In the genomic region with DNA sequence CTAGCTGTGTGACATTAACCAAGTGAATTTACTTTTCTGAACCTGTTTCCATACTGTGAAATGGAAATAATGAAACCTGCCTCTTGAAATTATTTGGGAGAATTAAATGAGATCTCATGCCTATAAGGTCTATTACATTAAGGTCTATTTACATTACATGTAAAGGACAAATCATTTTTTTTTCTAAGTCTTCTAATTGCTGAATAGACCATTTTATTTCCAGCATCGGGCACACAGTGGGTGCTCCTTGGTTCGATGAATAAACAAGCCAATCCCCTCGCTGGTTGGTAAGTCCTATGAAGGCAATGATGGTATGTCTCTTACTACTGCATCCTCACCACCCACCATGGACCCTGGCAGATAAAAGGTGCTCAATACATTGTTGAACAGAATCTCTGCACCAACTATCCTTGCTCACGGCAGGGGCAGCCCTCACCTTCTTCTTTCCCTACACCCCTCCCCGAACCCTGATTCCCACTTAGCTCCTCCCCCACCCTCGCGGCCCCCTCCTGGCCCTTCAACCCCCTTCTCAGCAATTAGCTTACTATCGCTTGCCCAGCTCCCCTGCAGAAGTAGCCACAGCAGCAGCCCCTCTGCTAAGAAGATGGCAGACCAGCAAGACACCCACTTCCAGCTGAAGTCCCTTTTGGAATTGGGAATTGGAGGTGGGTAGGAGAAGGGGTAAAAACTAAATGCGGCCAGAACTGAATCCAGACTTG, we compare ENCODE assay signal across 9 cellular contexts. TPM values are rescaled to one million over a fixed set of nuclear protein-coding genes. Genes with fewer than 3 reads are reported as not detected.
DNase-seq lines count a peak whose midpoint lies in the region; ATAC-seq and TF ChIP-seq lines count a peak whose summit lies in the region.
"Had no signal": no experiment of that assay in that cellular context is flagged by ENCODE, and none has a peak within 500 bp of the region (broad histone marks: within the 10 kb centered on the region; RNA-seq: fewer than 3 reads in every experiment).

No MANE protein-coding gene starts in this region.

- no peak overlapping the region for H3K27ac Mint-ChIP-seq in stimulated activated effector memory CD8-positive, alpha-beta T cell treated with anti-CD3 and anti-CD28 coated beads, Interleukin-12 subunit alpha, Interleukin-12 subunit beta, amount 100 ng/mL, for 72 hours

- peaks cover 15% of the 10 kb centered on the region for H3K4me1 ChIP-seq in NT2/D1 (ENCODE audit: insufficient read depth, insufficient read length)
- H3K4me1 ChIP-seq in mesodermal cell (ENCODE audit: control insufficient read depth, insufficient read depth, low read length, poor library complexity, severe bottlenecking), result peaks cover 27% of the 10 kb centered on the region
- peaks cover 35% of the 10 kb centered on the region for H3K4me1 ChIP-seq in testis
- H3K4me1 ChIP-seq in GM23248 (ENCODE audit: insufficient read depth), result peaks cover 7% of the 10 kb centered on the region; the same call in 1 of the 2 replicates

- H3K36me3 Mint-ChIP-seq in stimulated activated effector memory CD8-positive, alpha-beta T cell treated with anti-CD3 and anti-CD28 coated beads, Interleukin-12 subunit alpha, Interleukin-12 subunit beta, amount 100 ng/mL, for 72 hours, result no peaks in the 10 kb centered on the region

- in situ Hi-C loops in GM23248 (cut with MboI), result no loop called here

- no peaks in the 10 kb centered on the region for H3K9me2 ChIP-seq in GM23248 (ENCODE audit: insufficient read depth)

- no peak for DNase-seq in NT2/D1 (ENCODE audit: low read depth, low spot score)
- peak in 1 of 10 donors; percentile 28 for DNase-seq in dorsolateral prefrontal cortex
- DNase-seq in testis, result peak; percentile 16
- DNase-seq in GM23248, result no peak
- DNase-seq in NCI-H82 (lab: John Stamatoyannopoulos, UW), result no peak
- no peak for DNase-seq in stimulated activated effector memory CD8-positive, alpha-beta T cell treated with anti-CD3 and anti-CD28 coated beads, Interleukin-12 subunit alpha, Interleukin-12 subunit beta, amount 100 ng/mL, for 72 hours (ENCODE audit: low spot score in 2 of 2)
- DNase-seq: activated CD4-positive, alpha-beta T cell treated with anti-CD3 and anti-CD28 coated beads for 48 hours; GF-D8 had no signal

- H3K9me3 ChIP-seq in NT2/D1 (ENCODE audit: insufficient read depth, low read length) (no peaks in the 10 kb centered on the region), mesodermal cell (ENCODE audit: control insufficient read depth, low read length) (no peaks in the 10 kb centered on the region), testis (no peaks in the 10 kb centered on the region), GM23248 (ENCODE audit: low read depth) (no peaks in the 10 kb centered on the region)

- H3F3A ChIP-seq in GM23248 (ENCODE audit: insufficient read depth), result no peaks in the 10 kb centered on the region

- ATAC-seq in stimulated activated effector memory CD8-positive, alpha-beta T cell treated with anti-CD3 and anti-CD28 coated beads, Interleukin-12 subunit alpha, Interleukin-12 subunit beta, amount 100 ng/mL, for 72 hours, result no peak

- TF ChIP-seq POLR2A in testis (IDR thresholded peaks at IDR 0.05), result no peak

- H3K4me2 ChIP-seq in GM23248 (ENCODE audit: unreplicated experiment), result no peak overlapping the region

- TF ChIP-seq CTCF in dorsolateral prefrontal cortex (IDR thresholded peaks at IDR 0.05 in 54 of 56, conservative IDR thresholded peaks at IDR 0.05 in 2 of 56; ENCODE audit: low read depth in 1 of 56, partially characterized antibody in 56 of 56) (no peak), testis (IDR thresholded peaks at IDR 0.05) (no peak)

- intact Hi-C loops in dorsolateral prefrontal cortex (cut with DNase I), result loop anchor here in 1 of 2 donors (5.0 kb wide), 3 partner anchors 53 to 128 kb away; a partner anchor contains a TSS
- intact Hi-C loops in testis (cut with DNase I; ENCODE audit: low total_unique reads), result loop anchor here (5.0 kb wide), 1 partner anchor 173 kb away; no protein-coding TSS in a partner anchor

- H3K4me3 ChIP-seq in NT2/D1 (ENCODE audit: insufficient read length, low read depth), result peak overlapping the region; percentile 68
- peak overlapping the region; percentile 65 to 97 (median 88) for H3K4me3 ChIP-seq in dorsolateral prefrontal cortex
- H3K4me3 ChIP-seq in mesodermal cell (ENCODE audit: extremely low read depth, insufficient read depth, low read length, poor library complexity, severe bottlenecking), result peak overlapping the region; percentile 62
- H3K4me3 ChIP-seq in testis, result no peak overlapping the region
- no peak overlapping the region for H3K4me3 ChIP-seq in GM23248

- H3K27ac ChIP-seq in dorsolateral prefrontal cortex, result peak overlapping the region in 56 of 59 donors; percentile 31 to 99 (median 96)
- no peak overlapping the region for H3K27ac ChIP-seq in mesodermal cell (ENCODE audit: low read depth, low read length, severe bottlenecking)
- H3K27ac ChIP-seq in testis, result no peak overlapping the region
- no peak overlapping the region for H3K27ac ChIP-seq in GM23248

- H3K9ac ChIP-seq in NT2/D1 (ENCODE audit: insufficient read length, low read depth) (peak overlapping the region; percentile 87), GM23248 (no peak overlapping the region)

- H3K9me3 Mint-ChIP-seq in stimulated activated effector memory CD8-positive, alpha-beta T cell treated with anti-CD3 and anti-CD28 coated beads, Interleukin-12 subunit alpha, Interleukin-12 subunit beta, amount 100 ng/mL, for 72 hours, result no peaks in the 10 kb centered on the region

- H3K4me1 Mint-ChIP-seq in stimulated activated effector memory CD8-positive, alpha-beta T cell treated with anti-CD3 and anti-CD28 coated beads, Interleukin-12 subunit alpha, Interleukin-12 subunit beta, amount 100 ng/mL, for 72 hours, result peaks cover 30% of the 10 kb centered on the region

- H3K27me3 ChIP-seq in NT2/D1 (ENCODE audit: insufficient read depth, insufficient read length) (peaks cover 43% of the 10 kb centered on the region), dorsolateral prefrontal cortex (no peaks in the 10 kb centered on the region), testis (no peaks in the 10 kb centered on the region), GM23248 (replicated peaks; ENCODE audit: insufficient read depth) (peaks cover 44% of the 10 kb centered on the region)

- no peaks in the 10 kb centered on the region for H3K79me2 ChIP-seq in GM23248 (ENCODE audit: insufficient read depth)

- H4K20me1 ChIP-seq in GM23248 (ENCODE audit: insufficient read depth), result no peaks in the 10 kb centered on the region

- H3K36me3 ChIP-seq in NT2/D1 (ENCODE audit: insufficient read depth, insufficient read length, low read length), result no peaks in the 10 kb centered on the region
- H3K36me3 ChIP-seq in mesodermal cell (ENCODE audit: control insufficient read depth, insufficient read depth, low read length), result no peaks in the 10 kb centered on the region
- H3K36me3 ChIP-seq in testis (ENCODE audit: low read depth, missing control alignments), result no peaks in the 10 kb centered on the region
- H3K36me3 ChIP-seq in GM23248 (ENCODE audit: low read depth), result no peaks in the 10 kb centered on the region

- no peak overlapping the region for H3K4me3 Mint-ChIP-seq in stimulated activated effector memory CD8-positive, alpha-beta T cell treated with anti-CD3 and anti-CD28 coated beads, Interleukin-12 subunit alpha, Interleukin-12 subunit beta, amount 100 ng/mL, for 72 hours

- 6 to 25% methylated on average over 2 of the region's 9 CpGs for WGBS in mesodermal cell (ENCODE audit: insufficient coverage in 2 of 2), 2 experiments
- 23 to 27% methylated on average over 9 of the region's 9 CpGs for WGBS in testis, 2 donors
- 16 to 23% methylated on average over 5 to 9 of the region's 9 CpGs for WGBS in GM23248 (ENCODE audit: low coverage in 1 of 2, low lambda C conversion rate in 2 of 2, missing lambda C conversion rate in 2 of 2), 2 experiments

- no peak overlapping the region for H2AFZ ChIP-seq in GM23248

RNA-seq across cellular contexts. Expression of a gene that starts 3.0 kb away (rescaled TPM):
- 100 to 1,000 TPM in 12 of 120 experiments, 10 to 100 TPM in 108; 37.8 to 132 (median 87.1) TPM for total RNA-seq in dorsolateral prefrontal cortex
- 25.9 TPM for polyA plus RNA-seq in mesodermal cell (2013, experiment 1 of 2)
- polyA plus RNA-seq in mesodermal cell (2013, experiment 2 of 2), result 18.5 TPM
- total RNA-seq in testis, result 10 to 100 TPM in 1 of 2 donors, 1 to 10 TPM in 1; 9.6 to 10.6 TPM
- 5.6 TPM for polyA plus RNA-seq in testis (ENCODE audit: insufficient read depth, low read depth, low replicate concordance)
- total RNA-seq in GM23248 (2014; rRNA removed; shearing (Covaris generic)), result 3.5 and 10.9 TPM in 2 replicates
- 1.6 and 2.4 TPM in 2 replicates for polyA plus RNA-seq in GM23248 (2016; fragmentation: Nextera tagmentation; extraction: Ambion mirVana)

RNA-seq across cellular contexts. Expression of a gene that starts 48.5 kb away (rescaled TPM):
- total RNA-seq in dorsolateral prefrontal cortex (100 to 1,000 TPM in 11 of 120 experiments, 10 to 100 TPM in 109; 54.4 to 110 (median 82.7) TPM), testis (10 to 100 TPM; 69.9 to 75.8 TPM)
- polyA plus RNA-seq in mesodermal cell (2013, experiment 1 of 2), result 51.6 TPM
- polyA plus RNA-seq in mesodermal cell (2013, experiment 2 of 2), result 46.5 TPM
- polyA plus RNA-seq in testis (ENCODE audit: insufficient read depth, low read depth, low replicate concordance) (51.2 TPM), GM23248 (2016; fragmentation: Nextera tagmentation; extraction: Ambion mirVana) (28.9 and 35.1 TPM in 2 replicates)
- total RNA-seq in GM23248 (2014; rRNA removed; shearing (Covaris generic)), result 39.5 and 47.9 TPM in 2 replicates

Comparison
In these comparisons a context has a peak if more than half of its experiments do, and no peak if none do; other contexts are left out.
1. H3K4me3 ChIP-seq: peak in NT2/D1 (single experiment), dorsolateral prefrontal cortex (59 of 59) and mesodermal cell (single experiment); none in testis (0 of 2) and GM23248 (single experiment).
2. H3K27ac ChIP-seq: peak in dorsolateral prefrontal cortex (56 of 59); none in mesodermal cell (single experiment), testis (0 of 2) and GM23248 (single experiment).